1 cellular context compared by ENCODE assay signal in the genomic region with DNA sequence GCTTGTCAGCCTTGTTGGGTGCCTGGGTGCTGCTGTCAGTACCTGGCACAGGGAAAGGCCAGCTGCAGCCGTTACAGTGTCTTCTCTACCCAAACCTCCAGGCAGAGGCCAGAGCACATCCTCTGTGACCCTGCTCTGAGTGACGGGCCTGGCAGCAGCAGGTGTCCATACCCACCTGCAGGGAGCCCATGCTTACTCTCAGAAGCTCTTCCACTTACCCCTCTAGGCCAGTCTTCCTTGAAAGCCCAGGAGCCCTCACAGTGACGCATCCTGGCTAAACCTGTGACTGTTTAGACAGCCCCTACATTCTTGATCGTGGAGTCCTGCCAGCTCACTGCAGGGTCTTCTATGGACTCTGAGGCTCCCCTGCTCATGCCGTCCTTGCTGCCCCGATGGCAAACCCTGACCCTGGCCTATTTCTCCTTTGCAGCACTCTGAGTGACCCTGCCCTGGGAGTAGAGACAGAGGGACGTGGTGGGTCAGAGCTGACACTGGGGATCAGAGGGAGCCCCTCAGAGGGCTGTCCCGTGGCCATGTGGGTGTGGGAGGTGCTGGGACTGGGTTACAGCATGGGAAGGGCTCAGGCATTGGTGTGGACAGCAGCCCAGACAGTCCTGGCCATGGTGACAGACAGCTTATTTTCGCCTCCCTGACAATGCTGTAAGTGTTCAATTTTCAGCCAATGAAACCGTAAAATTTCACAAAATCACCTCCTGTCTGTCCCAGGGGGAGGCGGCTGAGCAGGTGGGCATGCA.
TF ChIP-seq lines count a peak whose summit lies in the region.

No MANE protein-coding gene starts in this region.

TF ChIP-seq in HEK293, 187 proteins besides CTCF, POLR2A, EP300 and RAD21:
- TF ChIP-seq MEIS1 (CRISPR knock-in tag; IDR thresholded peaks at IDR 0.05; ENCODE audit: borderline replicate concordance) = no peak
- TF ChIP-seq ZIC2 (tag by site-specific recombination; IDR thresholded peaks at IDR 0.05) = peak; percentile 57; the same call in 1 of the 2 replicates
